26 cellular contexts compared by ENCODE assay signal in the genomic region with DNA sequence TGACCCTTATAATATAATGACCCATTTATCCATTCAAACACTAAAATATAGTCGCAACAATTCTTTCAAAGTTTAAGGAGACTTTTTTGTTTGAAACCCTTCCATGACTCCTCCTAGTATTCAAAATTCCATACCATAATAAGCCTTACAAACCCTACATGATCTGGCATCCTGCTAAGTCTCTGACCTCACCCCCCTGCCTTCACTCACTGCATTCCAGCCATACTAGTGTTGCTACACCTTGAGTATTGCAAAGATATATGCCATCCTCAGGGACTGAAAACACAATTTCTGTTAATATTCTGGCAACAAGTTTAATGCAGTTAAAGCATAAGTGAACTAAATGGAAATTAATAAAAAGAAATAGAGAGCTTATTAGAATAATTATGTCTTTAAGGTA.
"Had no signal": no experiment of that assay in that cellular context is flagged by ENCODE, and none has a peak within 500 bp of the region (broad histone marks: within the 10 kb centered on the region; RNA-seq: fewer than 3 reads in every experiment).

No MANE protein-coding gene starts in this region.

- H3K4me3 ChIP-seq: left ventricle myocardium inferior, lung, mucosa of descending colon, ovary, prostate gland, skin epidermis, stomach, testis, thyroid gland, transverse colon, upper lobe of left lung, vagina had no signal

- H3K27ac ChIP-seq: left ventricle myocardium inferior, ovary, prostate gland, skin epidermis, stomach, testis, thyroid gland, transverse colon, upper lobe of left lung, vagina had no signal

- H3K9me3 ChIP-seq: left ventricle myocardium inferior, mucosa of descending colon, ovary, prostate gland, testis, thyroid gland, transverse colon, upper lobe of left lung, vagina had no signal

- H3K4me1 ChIP-seq: left ventricle myocardium inferior, prostate gland, stomach, testis, thyroid gland, transverse colon, upper lobe of left lung, vagina had no signal

- H3K36me3 ChIP-seq: left ventricle myocardium inferior, ovary, prostate gland, stomach, thyroid gland, transverse colon, upper lobe of left lung, vagina had no signal

- ATAC-seq: mucosa of descending colon; naive thymus-derived CD4-positive, alpha-beta T cell; natural killer cell treated with Interleukin-12 subunit alpha and Interleukin-12 subunit beta and Interleukin-15 and Interleukin-18, amount 100 ng/mL, for 72 hours; right cardiac atrium; sciatic nerve; stimulated activated naive B cell treated with anti-CD40 and anti-IgM and Interleukin-4, amounts not matched to agents 10 μg/mL and 1 μg/mL and 100 μg/mL, for 72 hours; stimulated activated naive CD8-positive, alpha-beta T cell treated with anti-CD3 and anti-CD28 coated beads, Interleukin-15, Interleukin-2, amounts not matched to agents 100 U/mL and 50 U/mL, for 24 hours had no signal

- H3K27me3 ChIP-seq: ovary, stomach, testis, thyroid gland, transverse colon, upper lobe of left lung, vagina had no signal

- DNase-seq: hippocampal formation; immature natural killer cell; left ventricle myocardium inferior; midbrain; mucosa of descending colon; naive thymus-derived CD4-positive, alpha-beta T cell; ovary; retina; right cardiac atrium; stimulated activated CD4-positive, alpha-beta T cell treated with anti-CD3 and anti-CD28 coated beads, Interleukin-12 subunit alpha, Interleukin-12 subunit beta, amount 100 ng/mL, for 4 hours; stimulated activated CD4-positive, alpha-beta T cell treated with anti-CD3 and anti-CD28 coated beads, Interleukin-15, amount 100 ng/mL, for 24 hours; stimulated activated CD4-positive, alpha-beta T cell treated with anti-CD3 and anti-CD28 coated beads, Interleukin-2, amount 100 ng/mL, for 24 hours; stimulated activated CD4-positive, alpha-beta T cell treated with anti-CD3 and anti-CD28 coated beads, Interleukin-4, amount 100 ng/mL, for 1 hour; stimulated activated naive B cell treated with anti-CD40 and anti-IgM and Interleukin-4, amounts not matched to agents 10 μg/mL and 1 μg/mL and 100 μg/mL, for 72 hours; stimulated activated naive CD8-positive, alpha-beta T cell treated with anti-CD3 and anti-CD28 coated beads, Interleukin-15, Interleukin-2, amounts not matched to agents 100 U/mL and 50 U/mL, for 24 hours; stomach; testis; thyroid gland; transverse colon; upper lobe of left lung had no signal
